22 cellular contexts compared by ENCODE assay signal in the genomic region with DNA sequence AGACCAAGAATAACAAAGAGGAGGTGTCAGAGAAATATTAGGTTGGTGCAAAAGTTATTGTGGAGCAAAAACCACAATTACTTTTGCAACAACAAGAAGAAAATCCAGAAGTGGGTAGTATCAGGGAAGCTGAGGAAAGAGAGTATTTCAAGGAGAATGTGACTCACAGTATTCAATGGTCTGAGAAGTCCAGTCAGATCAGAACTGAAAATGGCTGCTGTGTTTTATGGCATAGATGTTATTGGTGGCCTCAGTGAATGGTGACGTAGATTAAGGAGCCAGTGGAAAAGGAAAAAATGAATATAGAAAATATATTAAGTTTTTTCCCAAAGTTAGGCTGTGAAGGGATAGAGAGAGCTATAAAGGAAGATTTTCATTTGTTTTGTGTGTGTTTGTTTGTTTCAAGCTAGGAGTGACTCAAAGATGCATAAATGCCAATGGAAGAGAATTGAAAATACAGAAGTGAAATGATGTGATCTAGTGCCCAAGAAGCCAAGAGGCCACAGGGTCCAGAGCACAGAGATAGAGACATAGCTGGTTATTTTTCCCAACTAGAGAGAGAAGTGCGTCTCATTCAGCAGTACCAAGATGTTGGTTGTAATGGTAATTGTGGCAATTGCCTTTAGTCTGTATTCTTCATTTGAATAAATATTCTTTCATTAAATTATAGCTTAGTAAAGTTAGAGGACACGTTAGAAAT.
"Had no signal": no experiment of that assay in that cellular context is flagged by ENCODE, and none has a peak within 500 bp of the region (broad histone marks: within the 10 kb centered on the region; RNA-seq: fewer than 3 reads in every experiment).

No MANE protein-coding gene starts in this region.

- DNase-seq: activated CD4-positive, CD25-positive, alpha-beta regulatory T cell; activated CD8-positive, alpha-beta memory T cell treated with anti-CD3 and anti-CD28 coated beads for 24 hours; activated CD8-positive, alpha-beta memory T cell treated with anti-CD3 and anti-CD28 coated beads, Interleukin-2, amount 50 U/mL, for 48 hours; anterior cingulate cortex; brain microvascular endothelial cell; colonic mucosa; endodermal cell; kidney; sigmoid colon; spleen; stimulated activated CD8-positive, alpha-beta memory T cell treated with anti-CD3 and anti-CD28 coated beads, Interleukin-4, amount 100 ng/mL, for 48 hours; T-helper 1 cell; T-helper 9 cell; testis; upper lobe of left lung had no signal

- H3K9me3 Mint-ChIP-seq: central memory CD8-positive, alpha-beta T cell; natural killer cell treated with Interleukin-12 subunit alpha and Interleukin-12 subunit beta and Interleukin-15 and Interleukin-18, amount 100 ng/mL, for 72 hours had no signal

- H3K27me3 ChIP-seq: brain microvascular endothelial cell, colonic mucosa, neutrophil, sigmoid colon, testis, upper lobe of left lung had no signal

- H3K27ac ChIP-seq: brain microvascular endothelial cell, colonic mucosa, neutrophil, parathyroid adenoma, sigmoid colon, spleen, testis, upper lobe of left lung had no signal

- H3K27ac Mint-ChIP-seq: endodermal cell; mesothelial cell of epicardium; natural killer cell treated with Interleukin-12 subunit alpha and Interleukin-12 subunit beta and Interleukin-15 and Interleukin-18, amount 100 ng/mL, for 72 hours had no signal

- H3K4me1 Mint-ChIP-seq: central memory CD8-positive, alpha-beta T cell; endodermal cell had no signal

- H3K36me3 Mint-ChIP-seq: natural killer cell treated with Interleukin-12 subunit alpha and Interleukin-12 subunit beta and Interleukin-15 and Interleukin-18, amount 100 ng/mL, for 72 hours had no signal

- H3K9me3 ChIP-seq: colonic mucosa, neutrophil, sigmoid colon, spleen, testis, upper lobe of left lung had no signal

- H3K4me3 Mint-ChIP-seq: central memory CD8-positive, alpha-beta T cell; endodermal cell; mesothelial cell of epicardium; natural killer cell treated with Interleukin-12 subunit alpha and Interleukin-12 subunit beta and Interleukin-15 and Interleukin-18, amount 100 ng/mL, for 72 hours had no signal

- H3K4me1 ChIP-seq: colonic mucosa, parathyroid adenoma, sigmoid colon, spleen, testis, upper lobe of left lung had no signal

- FAIRE-seq: frontal cortex, kidney had no signal

- ATAC-seq: left lobe of liver; natural killer cell treated with Interleukin-12 subunit alpha and Interleukin-12 subunit beta and Interleukin-15 and Interleukin-18, amount 100 ng/mL, for 72 hours had no signal

- H3K36me3 ChIP-seq: brain microvascular endothelial cell, colonic mucosa, neutrophil, sigmoid colon, spleen, upper lobe of left lung had no signal

- H3K4me3 ChIP-seq: colonic mucosa, sigmoid colon, spleen, testis, upper lobe of left lung had no signal
